In the genomic region with DNA sequence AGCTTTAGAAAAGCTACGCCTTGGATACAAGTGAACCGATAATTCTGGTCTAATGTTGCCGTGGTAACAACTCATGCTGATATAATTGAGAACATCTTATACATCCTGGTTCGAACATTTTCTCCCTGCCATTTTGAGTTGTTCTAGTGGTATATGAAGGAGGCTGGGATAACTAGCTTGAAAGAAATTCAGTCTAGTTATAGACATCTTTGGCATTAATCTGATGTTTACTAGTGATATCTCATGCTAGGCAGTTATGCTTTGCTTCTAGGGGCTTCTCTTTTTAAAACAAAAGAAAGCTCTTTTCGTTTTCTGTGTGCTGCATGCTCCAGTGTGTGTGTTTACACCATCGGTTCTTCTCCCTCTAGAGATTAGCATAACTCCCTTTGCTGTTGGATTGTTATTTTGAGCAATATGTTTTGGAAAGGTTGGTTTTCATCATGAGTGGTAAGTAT, we compare ENCODE assay signal across 8 cellular contexts. TPM values are rescaled to one million over a fixed set of nuclear protein-coding genes. Genes with fewer than 3 reads are reported as not detected.
A peak's percentile ranks its signal among the peaks of the same experiment; 100 is the strongest.
DNase-seq lines count a peak whose midpoint lies in the region; ATAC-seq and TF ChIP-seq lines count a peak whose summit lies in the region.
"Had no signal": no experiment of that assay in that cellular context is flagged by ENCODE, and none has a peak within 500 bp of the region (broad histone marks: within the 10 kb centered on the region; RNA-seq: fewer than 3 reads in every experiment).

No MANE protein-coding gene starts in this region.

- H3K4me1 Mint-ChIP-seq in activated T-helper 1 cell treated with anti-CD3 and anti-CD28 coated beads, Interleukin-12 subunit alpha, Interleukin-12 subunit beta, Interleukin-2, Interleukin-4 antibody, amounts not matched to agents 30 ng/mL and 10 ng/mL and 1 ng/mL, durations not matched to agents 14 hours and 24 hours and 36 hours (ENCODE audit: low read depth) = peaks cover 26% of the 10 kb centered on the region

- no peaks in the 10 kb centered on the region for H3K27me3 ChIP-seq in DOHH2 (ENCODE audit: control insufficient read depth, low read length)
- H3K27me3 ChIP-seq in sigmoid colon = no peaks in the 10 kb centered on the region
- H3K27me3 ChIP-seq in right lobe of liver = no peaks in the 10 kb centered on the region
- H3K27me3 ChIP-seq: cardiac muscle cell had no signal

- no peaks in the 10 kb centered on the region for H3K9me2 ChIP-seq in DOHH2 (replicated peaks; ENCODE audit: control insufficient read depth, low read length)

- H3K36me3 Mint-ChIP-seq in activated T-helper 1 cell treated with anti-CD3 and anti-CD28 coated beads, Interleukin-12 subunit alpha, Interleukin-12 subunit beta, Interleukin-2, Interleukin-4 antibody, amounts not matched to agents 30 ng/mL and 10 ng/mL and 1 ng/mL, durations not matched to agents 14 hours and 24 hours and 36 hours (ENCODE audit: low read depth) = no peaks in the 10 kb centered on the region

- no peak for TF ChIP-seq CTCF in DOHH2 (IDR thresholded peaks at IDR 0.05; ENCODE audit: low read depth, low read length, poor library complexity, severe bottlenecking)
- TF ChIP-seq CTCF in sigmoid colon (IDR thresholded peaks at IDR 0.05) = no peak
- TF ChIP-seq CTCF in right lobe of liver (IDR thresholded peaks at IDR 0.05) = no peak

- H4K20me1 ChIP-seq in DOHH2 (ENCODE audit: control insufficient read depth, insufficient read depth, low read depth, low read length) = no peaks in the 10 kb centered on the region

- intact Hi-C loops in activated T-helper 1 cell treated with anti-CD3 and anti-CD28 coated beads, Interleukin-12 subunit alpha, Interleukin-12 subunit beta, Interleukin-2, Interleukin-4 antibody, amounts not matched to agents 30 ng/mL and 10 ng/mL and 1 ng/mL, durations not matched to agents 14 hours and 24 hours and 36 hours (cut with micrococcal nuclease) = no loop called here
- intact Hi-C loops in sigmoid colon (cut with DNase I) = no loop called here
- intact Hi-C loops in right lobe of liver (cut with DNase I) = no loop called here

- WGBS in mesodermal cell (ENCODE audit: insufficient coverage in 2 of 2), 2 experiments = 80 to 90% methylated on average over 1 to 2 of the region's 6 CpGs
- whole genome bisulfite sequencing in sigmoid colon, 2 donors = 69 to 86% methylated on average over 6 of the region's 6 CpGs
- WGBS in right lobe of liver (ENCODE audit: insufficient coverage, low coverage, low lambda C conversion rate, missing lambda C conversion rate) = 74% methylated on average over 6 of the region's 6 CpGs

- no peak overlapping the region for H3K27ac Mint-ChIP-seq in activated T-helper 1 cell treated with anti-CD3 and anti-CD28 coated beads, Interleukin-12 subunit alpha, Interleukin-12 subunit beta, Interleukin-2, Interleukin-4 antibody, amounts not matched to agents 30 ng/mL and 10 ng/mL and 1 ng/mL, durations not matched to agents 14 hours and 24 hours and 36 hours

- peaks cover 96% of the 10 kb centered on the region for H3K79me2 ChIP-seq in DOHH2 (ENCODE audit: control insufficient read depth, low read length)

- no peaks in the 10 kb centered on the region for H3F3A ChIP-seq in DOHH2 (ENCODE audit: control insufficient read depth, insufficient read depth)

- H3K27me3 Mint-ChIP-seq in activated T-helper 1 cell treated with anti-CD3 and anti-CD28 coated beads, Interleukin-12 subunit alpha, Interleukin-12 subunit beta, Interleukin-2, Interleukin-4 antibody, amounts not matched to agents 30 ng/mL and 10 ng/mL and 1 ng/mL, durations not matched to agents 14 hours and 24 hours and 36 hours (ENCODE audit: insufficient read depth) = no peaks in the 10 kb centered on the region

- H3K4me3 Mint-ChIP-seq in activated T-helper 1 cell treated with anti-CD3 and anti-CD28 coated beads, Interleukin-12 subunit alpha, Interleukin-12 subunit beta, Interleukin-2, Interleukin-4 antibody, amounts not matched to agents 30 ng/mL and 10 ng/mL and 1 ng/mL, durations not matched to agents 14 hours and 24 hours and 36 hours = peak overlapping the region; percentile 29

- no peak for ATAC-seq in right lobe of liver

- H3K36me3 ChIP-seq in DOHH2 (ENCODE audit: control insufficient read depth, low read length) (peaks cover 12% of the 10 kb centered on the region; the same call in 1 of the 2 replicates), mesodermal cell (ENCODE audit: control insufficient read depth, insufficient read depth, low read length) (no peaks in the 10 kb centered on the region), sigmoid colon (no peaks in the 10 kb centered on the region), right lobe of liver (no peaks in the 10 kb centered on the region)
- H3K36me3 ChIP-seq: cardiac muscle cell had no signal

- H3K9me3 ChIP-seq in DOHH2 (ENCODE audit: control insufficient read depth, insufficient read depth, low read length) = no peaks in the 10 kb centered on the region
- no peaks in the 10 kb centered on the region for H3K9me3 ChIP-seq in mesodermal cell (ENCODE audit: control insufficient read depth, low read length)
- H3K9me3 ChIP-seq in sigmoid colon = no peaks in the 10 kb centered on the region
- no peaks in the 10 kb centered on the region for H3K9me3 ChIP-seq in right lobe of liver

- peak overlapping the region; percentile 46 for H3K4me2 ChIP-seq in DOHH2 (ENCODE audit: low read length)

- DNase-seq in NCI-H1105 treated with DMSO at 0.1 percent for 48 hours (lab: John Stamatoyannopoulos, UW) = peak; percentile 63
- no peak for DNase-seq in activated T-helper 1 cell treated with anti-CD3 and anti-CD28 coated beads, Interleukin-12 subunit alpha, Interleukin-12 subunit beta, Interleukin-2, Interleukin-4 antibody, amounts not matched to agents 30 ng/mL and 10 ng/mL and 1 ng/mL, durations not matched to agents 14 hours and 24 hours and 36 hours (ENCODE audit: low spot score)
- DNase-seq in sigmoid colon = no peak
- DNase-seq in amygdala (lab: John Stamatoyannopoulos, UW) = no peak
- DNase-seq in right lobe of liver = no peak

- H3K9me3 Mint-ChIP-seq in activated T-helper 1 cell treated with anti-CD3 and anti-CD28 coated beads, Interleukin-12 subunit alpha, Interleukin-12 subunit beta, Interleukin-2, Interleukin-4 antibody, amounts not matched to agents 30 ng/mL and 10 ng/mL and 1 ng/mL, durations not matched to agents 14 hours and 24 hours and 36 hours = no peaks in the 10 kb centered on the region

- TF ChIP-seq POLR2A in sigmoid colon (IDR thresholded peaks at IDR 0.05) = no peak
- no peak for TF ChIP-seq POLR2A in right lobe of liver (IDR thresholded peaks at IDR 0.05)

- H3K27ac ChIP-seq in DOHH2 (ENCODE audit: low read depth, low read length) = no peak overlapping the region
- peak overlapping the region; percentile 18 for H3K27ac ChIP-seq in mesodermal cell (ENCODE audit: low read depth, low read length, severe bottlenecking)
- no peak overlapping the region for H3K27ac ChIP-seq in sigmoid colon
- H3K27ac ChIP-seq in right lobe of liver = no peak overlapping the region
- H3K27ac ChIP-seq: cardiac muscle cell had no signal

- peak overlapping the region; percentile 22 for H3K4me3 ChIP-seq in DOHH2 (ENCODE audit: low read length)
- no peak overlapping the region for H3K4me3 ChIP-seq in mesodermal cell (ENCODE audit: extremely low read depth, insufficient read depth, low read length, poor library complexity, severe bottlenecking)
- H3K4me3 ChIP-seq in sigmoid colon = peak overlapping the region in 2 of 4 donors; percentile 0 to 8
- H3K4me3 ChIP-seq in right lobe of liver = no peak overlapping the region
- H3K4me3 ChIP-seq: cardiac muscle cell had no signal

- no peak for TF ChIP-seq EP300 in sigmoid colon (IDR thresholded peaks at IDR 0.05)

- H3K4me1 ChIP-seq in DOHH2 (ENCODE audit: control insufficient read depth, low read length) (peaks cover 53% of the 10 kb centered on the region), mesodermal cell (ENCODE audit: control insufficient read depth, insufficient read depth, low read length, poor library complexity, severe bottlenecking) (peaks cover 15% of the 10 kb centered on the region), sigmoid colon (peaks cover 0 to 13% (median 0%) of the 10 kb centered on the region in 4 donors), right lobe of liver (no peaks in the 10 kb centered on the region)

RNA-seq across cellular contexts. Expression of a gene that starts 20.5 kb away (rescaled TPM):
- total RNA-seq in activated T-helper 1 cell treated with anti-CD3 and anti-CD28 coated beads, Interleukin-12 subunit alpha, Interleukin-12 subunit beta, Interleukin-2, Interleukin-4 antibody, amounts not matched to agents 30 ng/mL and 10 ng/mL and 1 ng/mL, durations not matched to agents 14 hours and 24 hours and 36 hours = 20.8 and 22.7 TPM in 2 replicates
- 27.5 TPM for polyA plus RNA-seq in mesodermal cell (2013, experiment 1 of 2)
- 32.1 TPM for polyA plus RNA-seq in mesodermal cell (2013, experiment 2 of 2)
- 10 to 100 TPM; 48.3 to 58.7 (median 53.2) TPM for total RNA-seq in sigmoid colon
- polyA plus RNA-seq in sigmoid colon = 10 to 100 TPM; 35.5 to 67.9 (median 66.8) TPM
- 10 to 100 TPM; 11.1 to 19.7 (median 15.6) TPM for total RNA-seq in right lobe of liver
